ENCODE assay signal across 27 cellular contexts in genomic region chr4:105970371-105970770, GRCh38.
"Had no signal": no experiment of that assay in that cellular context is flagged by ENCODE, and none has a peak within 500 bp of the region (broad histone marks: within the 10 kb centered on the region; RNA-seq: fewer than 3 reads in every experiment).

No MANE protein-coding gene starts in this region.

- ATAC-seq: activated CD4-positive, CD25-positive, alpha-beta regulatory T cell treated with anti-CD3 and anti-CD28 coated beads, Interleukin-2, amount 50 U/mL, for 24 hours; activated CD8-positive, alpha-beta T cell treated with anti-CD3 and anti-CD28 coated beads for 36 hours; activated T-cell treated with anti-CD3 and anti-CD28 coated beads, Interleukin-2, amount 50 U/mL, for 4 hours; activated T-helper 17 cell treated with anti-CD3 and anti-CD28 coated beads, Interleukin-2, amount 50 U/mL, for 72 hours; effector memory CD8-positive, alpha-beta T cell; gastroesophageal sphincter; heart right ventricle; T-helper 17 cell had no signal

- DNase-seq: activated B cell treated with CpG ODN at 0.5 μM for 24 hours; activated CD4-positive, alpha-beta T cell treated with anti-CD3 and anti-CD28 coated beads for 48 hours; activated CD4-positive, alpha-beta T cell treated with anti-CD3 and anti-CD28 coated beads, Interleukin-2, amount 50 U/mL, for 1 hour; activated CD4-positive, alpha-beta T cell treated with anti-CD3 and anti-CD28 coated beads, Interleukin-2, amount 50 U/mL, for 48 hours; activated CD8-positive, alpha-beta memory T cell treated with anti-CD3 and anti-CD28 coated beads for 24 hours; activated CD8-positive, alpha-beta T cell treated with anti-CD3 and anti-CD28 coated beads for 36 hours; activated effector memory CD4-positive, alpha-beta T cell treated with Interleukin-2 at 50 U/mL for 16 hours; activated gamma-delta T cell treated with Interleukin-2 at 50 U/mL for 16 hours; activated naive CD4-positive, alpha-beta T cell treated with anti-CD3 and anti-CD28 coated beads, Interleukin-2, amount 50 U/mL, for 16 hours; activated naive CD4-positive, alpha-beta T cell treated with Interleukin-2 at 50 U/mL for 16 hours; activated T-cell treated with anti-CD3 and anti-CD28 coated beads, Interleukin-2, amount 50 U/mL, for 4 hours; amniotic stem cell; caudate nucleus; cortex of kidney; dermis blood vessel endothelial cell; effector CD4-positive, alpha-beta T cell; effector memory CD8-positive, alpha-beta T cell; erythroblast; foreskin melanocyte; heart right ventricle; T-helper 17 cell; T1000; WERI-Rb-1 had no signal

- H3K9me3 ChIP-seq: esophagus muscularis mucosa, gastroesophageal sphincter, heart right ventricle had no signal

- H3K27me3 ChIP-seq: esophagus muscularis mucosa, gastroesophageal sphincter, heart right ventricle had no signal

- H3K36me3 ChIP-seq: esophagus muscularis mucosa, heart right ventricle, WERI-Rb-1 had no signal

- H3K4me3 ChIP-seq: esophagus muscularis mucosa, gastroesophageal sphincter, heart right ventricle had no signal

- H3K27ac ChIP-seq: esophagus muscularis mucosa, gastroesophageal sphincter, heart right ventricle, WERI-Rb-1 had no signal
